ENCODE assay signal across 28 cellular contexts in the genomic region with DNA sequence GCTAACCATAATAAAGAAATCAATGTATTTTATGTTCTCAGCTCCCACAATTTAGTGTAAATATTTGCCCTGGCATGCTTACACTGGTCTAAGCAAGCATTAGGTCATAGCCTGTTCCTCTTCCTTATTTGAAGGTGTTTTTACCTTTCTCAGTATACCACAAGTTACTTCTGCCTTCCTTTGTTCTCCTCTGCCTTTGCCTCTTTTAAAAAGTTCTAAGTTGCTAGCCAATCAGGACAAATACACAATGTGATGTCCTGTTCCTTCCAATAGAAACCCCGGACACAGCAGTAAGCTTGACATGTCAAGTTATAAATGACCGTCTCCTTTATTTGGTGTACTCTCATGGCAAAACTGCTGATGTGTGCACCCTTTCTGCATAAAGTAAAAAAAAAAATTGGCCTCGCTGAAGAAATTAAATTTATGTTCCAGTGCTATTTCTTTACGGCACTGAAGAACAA. TPM values are rescaled to one million over a fixed set of nuclear protein-coding genes. Genes with fewer than 3 reads are reported as not detected.
DNase-seq lines count a peak whose midpoint lies in the region; FAIRE-seq and TF ChIP-seq lines count a peak whose summit lies in the region.
"Had no signal": no experiment of that assay in that cellular context is flagged by ENCODE, and none has a peak within 500 bp of the region (broad histone marks: within the 10 kb centered on the region; RNA-seq: fewer than 3 reads in every experiment).

No MANE protein-coding gene starts in this region.

- no peaks in the 10 kb centered on the region for H3K27me3 Mint-ChIP-seq in type B pancreatic cell
- H3K27me3 Mint-ChIP-seq: activated CD4-positive, alpha-beta memory T cell treated with anti-CD3 and anti-CD28 coated beads, Interleukin-2, amount 10 ng/mL, durations not matched to agents 7 days and 5 days; CD4-positive, alpha-beta T cell had no signal

- no peaks in the 10 kb centered on the region for H3K79me2 ChIP-seq in mammary epithelial cell (ENCODE audit: insufficient read depth, low read length)

- peaks cover 4% of the 10 kb centered on the region for H3K36me3 Mint-ChIP-seq in type B pancreatic cell

- no peak for DNase-seq in breast epithelium (ENCODE audit: low spot score in 2 of 2)
- DNase-seq in mammary epithelial cell, result no peak
- peak; percentile 83 for DNase-seq in bronchial epithelial cell (ENCODE audit: low read depth)
- no peak for DNase-seq in type B pancreatic cell (ENCODE audit: extremely low spot score, unreplicated experiment)
- DNase-seq in midbrain (lab: John Stamatoyannopoulos, UW), result no peak
- no peak for DNase-seq in HCEC 1CT
- no peak for DNase-seq in NCI-H774 (lab: John Stamatoyannopoulos, UW)
- DNase-seq: activated CD4-positive, alpha-beta memory T cell treated with anti-CD3 and anti-CD28 coated beads, Interleukin-2, amount 10 ng/mL, durations not matched to agents 7 days and 5 days; activated naive CD4-positive, alpha-beta T cell; CD4-positive, alpha-beta T cell; DMS79; foreskin fibroblast; hippocampal formation; kidney; mesenchymal stem cell; NCI-H1105 treated with DMSO at 0.1 percent for 48 hours; stimulated activated CD4-positive, alpha-beta T cell treated with anti-CD3 and anti-CD28 coated beads, Interleukin-2, amount 100 ng/mL, for 48 hours; stimulated activated naive CD8-positive, alpha-beta T cell treated with anti-CD3 and anti-CD28 coated beads, Interleukin-15, Interleukin-2, amounts not matched to agents 100 U/mL and 50 U/mL, for 24 hours; tibial artery had no signal

- BruUV-seq in mammary epithelial cell (replicated peaks; lab: Mats Ljungman, UMichigan), result no TSS peak

- in situ Hi-C loops in mammary epithelial cell (cut with MboI; ENCODE audit: low sequenced_read_pairs in 2 of 2), result no loop called here

- H4K20me1 ChIP-seq in mammary epithelial cell (ENCODE audit: insufficient read depth, low read length), result no peaks in the 10 kb centered on the region

- no peaks in the 10 kb centered on the region for H3K27me3 ChIP-seq in breast epithelium
- no peaks in the 10 kb centered on the region for H3K27me3 ChIP-seq in mammary epithelial cell (ENCODE audit: insufficient read depth, low read length)
- H3K27me3 ChIP-seq in bronchial epithelial cell (ENCODE audit: control insufficient read depth, insufficient read depth, low read length), result no peaks in the 10 kb centered on the region
- H3K27me3 ChIP-seq in liver (ENCODE audit: control insufficient read depth in 4 of 4, insufficient read depth in 4 of 4, low read length in 3 of 4), result no peaks in the 10 kb centered on the region
- H3K27me3 ChIP-seq: cardiac muscle cell, tibial artery had no signal

- H3K4me3 Mint-ChIP-seq in type B pancreatic cell, result peak overlapping the region; percentile 5
- H3K4me3 Mint-ChIP-seq: activated CD4-positive, alpha-beta memory T cell treated with anti-CD3 and anti-CD28 coated beads, Interleukin-2, amount 10 ng/mL, durations not matched to agents 7 days and 5 days; CD4-positive, alpha-beta T cell; neural crest cell; WTC11 had no signal

- no peak overlapping the region for H3K9ac ChIP-seq in mammary epithelial cell (ENCODE audit: insufficient read depth, low read length)
- H3K9ac ChIP-seq in liver (ENCODE audit: low read depth in 1 of 2, low read length in 2 of 2), result no peak overlapping the region

- H3K9me3 Mint-ChIP-seq in type B pancreatic cell, result peaks cover 5% of the 10 kb centered on the region
- H3K9me3 Mint-ChIP-seq: activated CD4-positive, alpha-beta memory T cell treated with anti-CD3 and anti-CD28 coated beads, Interleukin-2, amount 10 ng/mL, durations not matched to agents 7 days and 5 days; CD4-positive, alpha-beta T cell; neural crest cell had no signal

- H2AFZ ChIP-seq in mammary epithelial cell (ENCODE audit: low read depth, low read length), result no peak overlapping the region

- TF ChIP-seq CTCF in breast epithelium (IDR thresholded peaks at IDR 0.05) (no peak), mammary epithelial cell (conservative IDR thresholded peaks at IDR 0.05 in 1 of 2, IDR thresholded peaks at IDR 0.05 in 1 of 2; ENCODE audit: extremely low read depth in 1 of 2, insufficient read depth in 1 of 2, low read depth in 1 of 2, low read length in 2 of 2) (no peak), bronchial epithelial cell (IDR thresholded peaks at IDR 0.05; ENCODE audit: insufficient read depth, low read length, severe bottlenecking) (no peak), liver (IDR thresholded peaks at IDR 0.05; ENCODE audit: low read depth, low read length, missing input control) (no peak), type B pancreatic cell (conservative IDR thresholded peaks at IDR 0.05) (no peak)

- no peak for FAIRE-seq in bronchial epithelial cell (lab: Jason Lieb, UNC)
- FAIRE-seq: endothelial cell of umbilical vein, H54, kidney, RCC 7860 had no signal

- CTCF ChIA-PET in mammary epithelial cell (lab: Charles Lee; ENCODE audit: low non-redundant PET), result no interaction called here

- H3K27ac ChIP-seq in breast epithelium (peak overlapping the region; percentile 16 to 40), mammary epithelial cell (ENCODE audit: insufficient read depth, low read depth, low read length) (no peak overlapping the region), liver (ENCODE audit: low read depth in 1 of 2, low read length in 2 of 2) (peak overlapping the region in 1 of 2 donors; percentile 12)
- H3K27ac ChIP-seq: cardiac muscle cell, tibial artery had no signal

- peaks cover 19% of the 10 kb centered on the region for H3K4me1 Mint-ChIP-seq in type B pancreatic cell (ENCODE audit: unreplicated experiment)
- H3K4me1 Mint-ChIP-seq: activated CD4-positive, alpha-beta memory T cell treated with anti-CD3 and anti-CD28 coated beads, Interleukin-2, amount 10 ng/mL, durations not matched to agents 7 days and 5 days had no signal

- WGBS in mammary epithelial cell (ENCODE audit: low coverage, missing lambda C conversion rate), result 94% methylated on average over 4 of the region's 4 CpGs
- 43% methylated on average over 4 of the region's 4 CpGs for WGBS in liver

- H3K4me3 ChIP-seq in breast epithelium, result no peak overlapping the region
- H3K4me3 ChIP-seq in mammary epithelial cell (replicated peaks in 1 of 3; ENCODE audit: insufficient read depth in 1 of 3, low read depth in 2 of 3, low read length in 3 of 3), result no peak overlapping the region
- H3K4me3 ChIP-seq in bronchial epithelial cell (ENCODE audit: low read depth, low read length), result no peak overlapping the region
- H3K4me3 ChIP-seq in liver (ENCODE audit: low read depth in 1 of 3, low read length in 3 of 3), result no peak overlapping the region
- H3K4me3 ChIP-seq: cardiac muscle cell, smooth muscle cell, tibial artery had no signal

- no peak for TF ChIP-seq RAD21 in liver (IDR thresholded peaks at IDR 0.05)

- intact Hi-C loops in breast epithelium (cut with DNase I; ENCODE audit: low total_unique reads) (no loop called here), mammary epithelial cell (cut with micrococcal nuclease) (no loop called here)

- peak overlapping the region; percentile 78 for H3K27ac Mint-ChIP-seq in type B pancreatic cell
- H3K27ac Mint-ChIP-seq: activated CD4-positive, alpha-beta memory T cell treated with anti-CD3 and anti-CD28 coated beads, Interleukin-2, amount 10 ng/mL, durations not matched to agents 7 days and 5 days; CD4-positive, alpha-beta T cell; WTC11 had no signal

- H3K4me2 ChIP-seq in mammary epithelial cell (ENCODE audit: insufficient read depth, low read depth, low read length), result no peak overlapping the region
- H3K4me2 ChIP-seq: smooth muscle cell had no signal

- dilution Hi-C loops in mammary epithelial cell (cut with HindIII; ENCODE audit: low sequenced_read_pairs), result no loop called here

- TF ChIP-seq POLR2A in breast epithelium (IDR thresholded peaks at IDR 0.05), result no peak

- H3K9me3 ChIP-seq in breast epithelium (no peaks in the 10 kb centered on the region), mammary epithelial cell (replicated peaks; ENCODE audit: insufficient read depth, low read length) (no peaks in the 10 kb centered on the region), liver (ENCODE audit: control insufficient read depth in 4 of 4, low read length in 3 of 4) (no peaks in the 10 kb centered on the region)
- H3K9me3 ChIP-seq: tibial artery had no signal

- no peaks in the 10 kb centered on the region for H3K4me1 ChIP-seq in breast epithelium
- no peaks in the 10 kb centered on the region for H3K4me1 ChIP-seq in mammary epithelial cell (ENCODE audit: insufficient read depth, low read length)
- H3K4me1 ChIP-seq in liver (ENCODE audit: control insufficient read depth in 4 of 4, insufficient read depth in 4 of 4, low read length in 3 of 4), result peaks cover 0 to 36% (median 24%) of the 10 kb centered on the region in 4 donors
- H3K4me1 ChIP-seq: tibial artery had no signal

- H3K36me3 ChIP-seq in breast epithelium (no peaks in the 10 kb centered on the region), mammary epithelial cell (ENCODE audit: insufficient read depth, low read length) (no peaks in the 10 kb centered on the region), bronchial epithelial cell (ENCODE audit: control insufficient read depth, insufficient read depth, low read length) (no peaks in the 10 kb centered on the region), liver (ENCODE audit: control insufficient read depth in 4 of 4, insufficient read depth in 3 of 4, low read depth in 1 of 4, low read length in 3 of 4) (no peaks in the 10 kb centered on the region)
- H3K36me3 ChIP-seq: cardiac muscle cell, tibial artery had no signal

TF ChIP-seq in liver, 16 proteins besides CTCF, POLR2A, EP300 and RAD21 (continues in another document):
- TF ChIP-seq JUND (IDR thresholded peaks at IDR 0.05), result no peak
- peak; percentile 10 for TF ChIP-seq FOXA1 (IDR thresholded peaks at IDR 0.05)
- no peak for TF ChIP-seq NR2F2 (IDR thresholded peaks at IDR 0.05)
- no peak for TF ChIP-seq RXRA (IDR thresholded peaks at IDR 0.05)
- TF ChIP-seq YY1 (IDR thresholded peaks at IDR 0.05), result no peak
- TF ChIP-seq HNF4A (conservative IDR thresholded peaks at IDR 0.05), result peak in 1 of 2 donors; percentile 4
- no peak for TF ChIP-seq EGR1 (IDR thresholded peaks at IDR 0.05; ENCODE audit: low read depth in 2 of 2)
- no peak for TF ChIP-seq GABPA (IDR thresholded peaks at IDR 0.05 in 1 of 2, conservative IDR thresholded peaks at IDR 0.05 in 1 of 2)

RNA-seq across cellular contexts. Expression of a gene that starts 49.4 kb away (rescaled TPM):
- total RNA-seq in breast epithelium (not detected), mammary epithelial cell (not detected), bronchial epithelial cell (not detected in 2 replicates), liver (100 to 1,000 TPM; 122 to 139 TPM), type B pancreatic cell (ENCODE audit: low replicate concordance) (0.17 and 0.45 TPM in 2 replicates)
- polyA plus RNA-seq in mammary epithelial cell (not detected), liver (100 to 1,000 TPM in 1 of 2 donors, 10 to 100 TPM in 1; 15.3 to 108 TPM)
- not detected for polyA minus RNA-seq in mammary epithelial cell
- total RNA-seq: activated CD4-positive, alpha-beta memory T cell treated with anti-CD3 and anti-CD28 coated beads, Interleukin-2, amount 10 ng/mL, durations not matched to agents 7 days and 5 days; cardiac muscle cell; CD4-positive, alpha-beta T cell; dermis microvascular lymphatic vessel endothelial cell; endothelial cell of umbilical vein; kidney; neural crest cell; smooth muscle cell had no signal
- polyA plus RNA-seq: cardiac muscle cell, endothelial cell of umbilical vein, smooth muscle cell had no signal

Comparison
In these comparisons a context has a peak if more than half of its experiments do, and no peak if none do; other contexts are left out.
1. RNA of a gene that starts 49.4 kb away (total RNA-seq): 122 to 139 TPM in liver; 0.17 to 0.45 TPM in type B pancreatic cell, not detected in breast epithelium, not detected in mammary epithelial cell and not detected in bronchial epithelial cell; every median in the first group is over 10 times any median in the second.